In the genomic region with DNA sequence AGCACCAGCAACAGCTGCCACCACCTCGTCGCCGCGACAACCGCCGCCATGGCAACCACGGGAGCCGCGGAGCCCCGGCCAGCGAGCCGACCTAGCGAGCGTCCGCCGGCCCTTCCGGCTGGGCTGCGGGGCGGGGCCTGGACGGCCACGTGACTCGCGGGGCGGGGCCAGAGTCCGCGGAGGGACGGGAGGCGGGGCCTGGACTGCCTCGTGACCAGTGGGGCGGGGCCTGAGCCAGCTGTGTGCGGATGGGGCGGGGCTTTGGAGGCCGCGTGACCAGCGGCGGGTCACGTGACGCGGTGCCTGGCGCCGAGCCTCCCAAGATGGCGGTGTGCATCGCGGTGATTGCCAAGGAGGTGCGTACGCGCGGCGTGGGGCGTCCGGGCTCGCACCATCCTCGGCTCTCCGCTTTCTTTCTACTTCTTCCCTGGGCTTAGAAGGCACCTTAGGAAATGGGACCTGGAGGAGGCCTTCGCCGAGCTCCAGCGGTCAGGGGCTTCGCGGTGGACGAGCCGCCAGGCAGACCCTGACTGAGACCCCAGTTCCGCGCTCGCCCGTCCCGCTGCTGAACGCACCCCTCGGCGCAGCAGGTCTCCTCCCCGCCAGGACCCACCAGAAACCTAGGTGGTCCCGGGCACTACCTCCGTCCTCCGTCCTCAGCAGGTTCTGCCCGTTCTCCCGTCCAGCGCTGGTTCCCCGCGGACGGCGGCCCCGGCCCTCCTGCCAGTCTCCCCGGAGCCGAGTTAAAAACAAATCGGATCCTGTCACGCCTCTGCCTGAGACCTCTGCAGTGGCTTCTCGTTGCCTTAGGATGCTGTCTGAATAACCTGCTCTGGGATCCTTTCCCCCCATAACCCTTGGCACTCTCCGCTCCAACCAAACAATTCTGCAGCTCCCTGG, we compare ENCODE assay signal across 8 cellular contexts. TPM values are rescaled to one million over a fixed set of nuclear protein-coding genes. Genes with fewer than 3 reads are reported as not detected.
DNase-seq lines count a peak whose midpoint lies in the region; ATAC-seq and TF ChIP-seq lines count a peak whose summit lies in the region.

A gene with protein sequence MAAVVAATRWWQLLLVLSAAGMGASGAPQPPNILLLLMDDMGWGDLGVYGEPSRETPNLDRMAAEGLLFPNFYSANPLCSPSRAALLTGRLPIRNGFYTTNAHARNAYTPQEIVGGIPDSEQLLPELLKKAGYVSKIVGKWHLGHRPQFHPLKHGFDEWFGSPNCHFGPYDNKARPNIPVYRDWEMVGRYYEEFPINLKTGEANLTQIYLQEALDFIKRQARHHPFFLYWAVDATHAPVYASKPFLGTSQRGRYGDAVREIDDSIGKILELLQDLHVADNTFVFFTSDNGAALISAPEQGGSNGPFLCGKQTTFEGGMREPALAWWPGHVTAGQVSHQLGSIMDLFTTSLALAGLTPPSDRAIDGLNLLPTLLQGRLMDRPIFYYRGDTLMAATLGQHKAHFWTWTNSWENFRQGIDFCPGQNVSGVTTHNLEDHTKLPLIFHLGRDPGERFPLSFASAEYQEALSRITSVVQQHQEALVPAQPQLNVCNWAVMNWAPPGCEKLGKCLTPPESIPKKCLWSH (minus strand): TSS at position 120 of the 900 bp plus-strand sequence. CDS start 70 bp downstream, at position 50.
A gene with protein sequence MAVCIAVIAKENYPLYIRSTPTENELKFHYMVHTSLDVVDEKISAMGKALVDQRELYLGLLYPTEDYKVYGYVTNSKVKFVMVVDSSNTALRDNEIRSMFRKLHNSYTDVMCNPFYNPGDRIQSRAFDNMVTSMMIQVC (plus strand): TSS at position 300 of the 900 bp plus-strand sequence. CDS start 24 bp downstream, at position 324.

- peak within 1 kb of the TSS; percentile 68 for H3K9ac ChIP-seq in mucosa of stomach (ENCODE audit: low read length)

- H3K4me3 Mint-ChIP-seq in activated T-cell treated with anti-CD3 and anti-CD28 coated beads, Interleukin-2, amount 50 U/mL, for 24 hours, result peak within 1 kb of the TSS; percentile 98

- peak; percentile 56 for TF ChIP-seq POLR2A in erythroblast (IDR thresholded peaks at IDR 0.05; ENCODE audit: low read length)

- H3K27me3 ChIP-seq in mucosa of stomach (ENCODE audit: control insufficient read depth, insufficient read depth, low read length), result no peaks in the 10 kb centered on the region

- ATAC-seq in GM21717 (IDR thresholded peaks at IDR 0.05; ENCODE audit: unreplicated experiment), result peak; percentile 79

- peak within 1 kb of the TSS; percentile 53 for H3K4me3 ChIP-seq in mucosa of stomach (ENCODE audit: low read length)

- no peaks in the 10 kb centered on the region for H3K27me3 Mint-ChIP-seq in activated T-cell treated with anti-CD3 and anti-CD28 coated beads, Interleukin-2, amount 50 U/mL, for 24 hours

- peaks cover 33% of the 10 kb centered on the region for H3K4me1 Mint-ChIP-seq in activated T-cell treated with anti-CD3 and anti-CD28 coated beads, Interleukin-2, amount 50 U/mL, for 24 hours (ENCODE audit: low read depth)

- peaks cover 50% of the 10 kb centered on the region for H3K36me3 Mint-ChIP-seq in activated T-cell treated with anti-CD3 and anti-CD28 coated beads, Interleukin-2, amount 50 U/mL, for 24 hours (ENCODE audit: low read depth)

- H3K27ac Mint-ChIP-seq in activated T-cell treated with anti-CD3 and anti-CD28 coated beads, Interleukin-2, amount 50 U/mL, for 24 hours, result peak within 1 kb of the TSS; percentile 96

- no peaks in the 10 kb centered on the region for H3K9me3 Mint-ChIP-seq in activated T-cell treated with anti-CD3 and anti-CD28 coated beads, Interleukin-2, amount 50 U/mL, for 24 hours

- no peaks in the 10 kb centered on the region for H3K36me3 ChIP-seq in mucosa of stomach (ENCODE audit: control insufficient read depth, insufficient read depth, low read length)

- no peaks in the 10 kb centered on the region for H3K9me3 ChIP-seq in mucosa of stomach (ENCODE audit: control insufficient read depth, low read length)

- DNase-seq in DMS153 treated with DMSO at 0.1 percent for 48 hours (lab: John Stamatoyannopoulos, UW; ENCODE audit: unreplicated experiment) (peak; percentile 83), KG1 (lab: John Stamatoyannopoulos, UW) (peak; percentile 88), erythroblast (lab: John Stamatoyannopoulos, UW) (peak; percentile 97 to 100)
- peak; percentile 99 for DNase-seq in activated T-cell treated with anti-CD3 and anti-CD28 coated beads, Interleukin-2, amount 50 U/mL, for 24 hours
- DNase-seq in stimulated activated CD8-positive, alpha-beta memory T cell treated with anti-CD3 and anti-CD28 coated beads, Interleukin-4, amount 100 ng/mL, for 48 hours, result peak; percentile 100

- peaks cover 18% of the 10 kb centered on the region for H3K4me1 ChIP-seq in mucosa of stomach (ENCODE audit: control insufficient read depth, insufficient read depth, low read length)

TF ChIP-seq in PFSK-1, 5 proteins besides CTCF, POLR2A, EP300 and RAD21:
- TF ChIP-seq FOXP2 (optimal IDR thresholded peaks at IDR 0.05; ENCODE audit: borderline replicate concordance, extremely low read depth, extremely low read length, insufficient read depth) (peak; percentile 66), TAF1 (IDR thresholded peaks at IDR 0.05; ENCODE audit: borderline replicate concordance, insufficient read depth, low read length) (peak; percentile 78; the same call in 1 of the 2 replicates), POLR2AphosphoS5 (IDR thresholded peaks at IDR 0.05; ENCODE audit: low read depth, low read length) (peak; percentile 68; the same call in 1 of the 2 replicates), SIN3A (IDR thresholded peaks at IDR 0.05; ENCODE audit: borderline replicate concordance, insufficient read depth, low read length) (no peak)
- TF ChIP-seq, protein P1, sequence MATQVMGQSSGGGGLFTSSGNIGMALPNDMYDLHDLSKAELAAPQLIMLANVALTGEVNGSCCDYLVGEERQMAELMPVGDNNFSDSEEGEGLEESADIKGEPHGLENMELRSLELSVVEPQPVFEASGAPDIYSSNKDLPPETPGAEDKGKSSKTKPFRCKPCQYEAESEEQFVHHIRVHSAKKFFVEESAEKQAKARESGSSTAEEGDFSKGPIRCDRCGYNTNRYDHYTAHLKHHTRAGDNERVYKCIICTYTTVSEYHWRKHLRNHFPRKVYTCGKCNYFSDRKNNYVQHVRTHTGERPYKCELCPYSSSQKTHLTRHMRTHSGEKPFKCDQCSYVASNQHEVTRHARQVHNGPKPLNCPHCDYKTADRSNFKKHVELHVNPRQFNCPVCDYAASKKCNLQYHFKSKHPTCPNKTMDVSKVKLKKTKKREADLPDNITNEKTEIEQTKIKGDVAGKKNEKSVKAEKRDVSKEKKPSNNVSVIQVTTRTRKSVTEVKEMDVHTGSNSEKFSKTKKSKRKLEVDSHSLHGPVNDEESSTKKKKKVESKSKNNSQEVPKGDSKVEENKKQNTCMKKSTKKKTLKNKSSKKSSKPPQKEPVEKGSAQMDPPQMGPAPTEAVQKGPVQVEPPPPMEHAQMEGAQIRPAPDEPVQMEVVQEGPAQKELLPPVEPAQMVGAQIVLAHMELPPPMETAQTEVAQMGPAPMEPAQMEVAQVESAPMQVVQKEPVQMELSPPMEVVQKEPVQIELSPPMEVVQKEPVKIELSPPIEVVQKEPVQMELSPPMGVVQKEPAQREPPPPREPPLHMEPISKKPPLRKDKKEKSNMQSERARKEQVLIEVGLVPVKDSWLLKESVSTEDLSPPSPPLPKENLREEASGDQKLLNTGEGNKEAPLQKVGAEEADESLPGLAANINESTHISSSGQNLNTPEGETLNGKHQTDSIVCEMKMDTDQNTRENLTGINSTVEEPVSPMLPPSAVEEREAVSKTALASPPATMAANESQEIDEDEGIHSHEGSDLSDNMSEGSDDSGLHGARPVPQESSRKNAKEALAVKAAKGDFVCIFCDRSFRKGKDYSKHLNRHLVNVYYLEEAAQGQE (IDR thresholded peaks at IDR 0.05; ENCODE audit: insufficient read depth in 1 of 2, low read depth in 2 of 2, low read length in 2 of 2), result no peak

RNA-seq across cellular contexts. Expression of the first gene that starts in this region (rescaled TPM):
- 23.2 TPM for polyA plus RNA-seq in PFSK-1 (2012; ENCODE audit: insufficient read length, low read depth)

RNA-seq across cellular contexts. Expression of the second gene that starts in this region (rescaled TPM):
- 91.2 TPM for polyA plus RNA-seq in PFSK-1 (2012; ENCODE audit: insufficient read length, low read depth)

Comparison
In these comparisons a context has a peak if more than half of its experiments do, and no peak if none do; other contexts are left out.
1. Peak in every context shown above with its lines: DNase-seq, ATAC-seq and H3K4me3 ChIP-seq.